8 cellular contexts compared by ENCODE assay signal in genomic region chr15:99105516-99106341, GRCh38. TPM values are rescaled to one million over a fixed set of nuclear protein-coding genes. Genes with fewer than 3 reads are reported as not detected.
DNase-seq lines count a peak whose midpoint lies in the region; ATAC-seq and TF ChIP-seq lines count a peak whose summit lies in the region.

No MANE protein-coding gene starts in this region.

- no peaks in the 10 kb centered on the region for H3K27me3 ChIP-seq in vagina

- H3K4me3 ChIP-seq in NB4 (ENCODE audit: low read depth, low read length) (no peak overlapping the region), fibroblast of the aortic adventitia (ENCODE audit: low read depth, low read length) (peak overlapping the region; percentile 61), vagina (peak overlapping the region; percentile 60 to 76)

- no peaks in the 10 kb centered on the region for H3K9me3 Mint-ChIP-seq in nephron progenitor cell

- no peaks in the 10 kb centered on the region for H3K9me3 ChIP-seq in vagina

- DNase-seq in GM03348 (ENCODE audit: low spot score) (peak; percentile 48), NB4 (ENCODE audit: low read depth) (peak; percentile 37), fibroblast of the aortic adventitia (ENCODE audit: low read depth) (peak; percentile 46), nephron progenitor cell (peak; percentile 75), vagina (ENCODE audit: extremely low spot score in 2 of 2) (no peak), GM19240 (ENCODE audit: insufficient read length, low spot score) (no peak)
- DNase-seq in activated T-cell treated with anti-CD3 and anti-CD28 coated beads, Interleukin-2, amount 50 U/mL, for 1 hour, result peak; percentile 31

- peaks cover 34% of the 10 kb centered on the region for H3K4me1 Mint-ChIP-seq in nephron progenitor cell

- H3K4me3 Mint-ChIP-seq in nephron progenitor cell, result peak overlapping the region; percentile 69

- no peaks in the 10 kb centered on the region for H3K36me3 Mint-ChIP-seq in nephron progenitor cell (ENCODE audit: low read depth)

- peaks cover 61% of the 10 kb centered on the region for H3K27me3 Mint-ChIP-seq in nephron progenitor cell (ENCODE audit: low read depth, poor library complexity)

- H3K36me3 ChIP-seq in vagina, result no peaks in the 10 kb centered on the region

- H3K4me1 ChIP-seq in vagina, result peaks cover 19% of the 10 kb centered on the region

- no peak overlapping the region for H3K27ac Mint-ChIP-seq in nephron progenitor cell

- TF ChIP-seq CTCF in NB4 (IDR thresholded peaks at IDR 0.05; ENCODE audit: low read depth, low read length), result no peak
- TF ChIP-seq CTCF in fibroblast of the aortic adventitia (IDR thresholded peaks at IDR 0.05; ENCODE audit: insufficient read depth, low read length), result no peak
- no peak for TF ChIP-seq CTCF in nephron progenitor cell (IDR thresholded peaks at IDR 0.05)
- no peak for TF ChIP-seq CTCF in vagina (IDR thresholded peaks at IDR 0.05)

- H3K27ac ChIP-seq in vagina, result peak overlapping the region; percentile 86

- peak; percentile 42 for ATAC-seq in GM21786 (IDR thresholded peaks at IDR 0.05; ENCODE audit: unreplicated experiment)

- TF ChIP-seq POLR2A in NB4 (IDR thresholded peaks at IDR 0.05; ENCODE audit: extremely low read depth, insufficient read length) (no peak), vagina (IDR thresholded peaks at IDR 0.05) (no peak)

- intact Hi-C loops in vagina (cut with DNase I), result loop anchor here (2.0 kb wide), 1 partner anchor 107 kb away; no protein-coding TSS in a partner anchor

RNA-seq across cellular contexts. Expression of gene SYNM, which starts 0.8 kb away (rescaled TPM):
- total RNA-seq in fibroblast of the aortic adventitia (ENCODE audit: low replicate concordance) (3.4 and 6.2 TPM in 2 replicates), vagina (62.6 TPM)

Comparison
In these comparisons a context has a peak if more than half of its experiments do, and no peak if none do; other contexts are left out.
1. DNase-seq: peak in GM03348 (single experiment), NB4 (single experiment), activated T-cell treated with anti-CD3 and anti-CD28 coated beads, Interleukin-2, amount 50 U/mL, for 1 hour (single experiment), fibroblast of the aortic adventitia (single experiment) and nephron progenitor cell (single experiment); none in vagina (0 of 2) and GM19240 (single experiment).